In the genomic region with DNA sequence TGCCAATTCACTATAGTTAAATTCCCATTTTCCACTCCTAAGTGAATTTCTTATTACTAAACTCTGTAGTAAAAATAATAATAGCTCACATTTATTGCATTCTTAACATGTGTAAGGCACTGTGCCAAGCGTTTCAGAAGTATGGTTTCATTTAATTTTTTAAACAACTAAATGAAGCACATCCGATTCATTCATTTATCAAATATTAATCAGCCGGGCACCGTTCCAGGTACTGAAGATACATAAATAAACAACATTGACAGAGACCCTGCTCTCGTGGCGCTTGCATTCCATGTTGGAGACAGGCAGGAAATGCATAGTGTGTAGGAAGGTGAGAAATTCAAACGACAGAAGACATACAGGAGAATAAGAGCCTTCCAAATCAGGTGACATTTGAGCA, we compare ENCODE assay signal across 28 cellular contexts.
"Had no signal": no experiment of that assay in that cellular context is flagged by ENCODE, and none has a peak within 500 bp of the region (broad histone marks: within the 10 kb centered on the region; RNA-seq: fewer than 3 reads in every experiment).

No MANE protein-coding gene starts in this region.

- H3K9me3 ChIP-seq: gastrocnemius medialis, neutrophil, ovary, psoas muscle, right atrium auricular region, spleen, upper lobe of right lung had no signal

- H3K27me3 ChIP-seq: gastrocnemius medialis, neutrophil, ovary, right atrium auricular region, spleen, upper lobe of right lung had no signal

- ATAC-seq: activated CD4-positive, alpha-beta T cell treated with anti-CD3 and anti-CD28 coated beads for 36 hours; activated T-cell treated with anti-CD3 and anti-CD28 coated beads, Interleukin-2, amount 50 U/mL, for 4 hours; gastrocnemius medialis; left ventricle myocardium superior; natural killer cell; psoas muscle; stimulated activated naive CD8-positive, alpha-beta T cell treated with anti-CD3 and anti-CD28 coated beads, Interleukin-15, Interleukin-2, amounts not matched to agents 100 U/mL and 50 U/mL, for 24 hours; upper lobe of right lung had no signal

- H3K36me3 Mint-ChIP-seq: activated naive CD8-positive, alpha-beta T cell treated with anti-CD3 and anti-CD28 coated beads for 36 hours; mesothelial cell of epicardium; natural killer cell had no signal

- H3K4me3 ChIP-seq: gastrocnemius medialis, ovary, psoas muscle, right atrium auricular region, spleen, upper lobe of right lung had no signal

- H3K4me1 ChIP-seq: gastrocnemius medialis, psoas muscle, upper lobe of right lung had no signal

- FAIRE-seq: islet of Langerhans had no signal

- H3K4me3 Mint-ChIP-seq: activated B cell treated with CpG ODN at 0.5 μM for 24 hours; activated CD4-positive, alpha-beta T cell treated with anti-CD3 and anti-CD28 coated beads for 36 hours; activated naive CD8-positive, alpha-beta T cell treated with anti-CD3 and anti-CD28 coated beads for 36 hours; activated T-cell treated with anti-CD3 and anti-CD28 coated beads, Interleukin-2, amount 50 U/mL, for 4 hours; mesothelial cell of epicardium; natural killer cell had no signal

- H3K36me3 ChIP-seq: gastrocnemius medialis, neutrophil, ovary, right atrium auricular region, spleen, upper lobe of right lung had no signal

- DNase-seq: activated B cell treated with CpG ODN at 0.5 μM for 24 hours; activated CD4-positive, alpha-beta T cell treated with anti-CD3 and anti-CD28 coated beads for 36 hours; activated CD4-positive, alpha-beta T cell treated with anti-CD3 and anti-CD28 coated beads, Interleukin-2, amount 50 U/mL, for 4 hours; activated CD8-positive, alpha-beta memory T cell treated with anti-CD3 and anti-CD28 coated beads for 24 hours; activated CD8-positive, alpha-beta memory T cell treated with anti-CD3 and anti-CD28 coated beads, Interleukin-2, amount 50 U/mL, for 4 hours; activated naive CD4-positive, alpha-beta T cell treated with Interleukin-2 at 50 U/mL for 16 hours; activated naive CD8-positive, alpha-beta T cell treated with anti-CD3 and anti-CD28 coated beads for 36 hours; activated T-cell treated with anti-CD3 and anti-CD28 coated beads, Interleukin-2, amount 50 U/mL, for 4 hours; cerebellar nuclear complex; cortex of kidney; gastrocnemius medialis; head of caudate nucleus; hypothalamus; left ventricle myocardium superior; mammary epithelial cell; natural killer cell; ovary; psoas muscle; spleen; stimulated activated CD4-positive, alpha-beta T cell treated with anti-CD3 and anti-CD28 coated beads, Interleukin-4, amount 100 ng/mL, for 24 hours; stimulated activated naive CD8-positive, alpha-beta T cell treated with anti-CD3 and anti-CD28 coated beads, Interleukin-15, Interleukin-2, amounts not matched to agents 100 U/mL and 50 U/mL, for 24 hours; T-helper 9 cell; upper lobe of right lung had no signal

- H3K9me3 Mint-ChIP-seq: activated B cell treated with CpG ODN at 0.5 μM for 24 hours; activated naive CD8-positive, alpha-beta T cell treated with anti-CD3 and anti-CD28 coated beads for 36 hours; activated T-cell treated with anti-CD3 and anti-CD28 coated beads, Interleukin-2, amount 50 U/mL, for 4 hours; mesothelial cell of epicardium; natural killer cell had no signal

- H3K27me3 Mint-ChIP-seq: activated B cell treated with CpG ODN at 0.5 μM for 24 hours; activated CD4-positive, alpha-beta T cell treated with anti-CD3 and anti-CD28 coated beads for 36 hours had no signal

- H3K27ac ChIP-seq: epithelial cell of prostate, gastrocnemius medialis, neutrophil, ovary, psoas muscle, right atrium auricular region, spleen, upper lobe of right lung had no signal

- H3K27ac Mint-ChIP-seq: activated B cell treated with CpG ODN at 0.5 μM for 24 hours; activated CD4-positive, alpha-beta T cell treated with anti-CD3 and anti-CD28 coated beads for 36 hours; activated naive CD8-positive, alpha-beta T cell treated with anti-CD3 and anti-CD28 coated beads for 36 hours; mesothelial cell of epicardium; natural killer cell had no signal
